16 cellular contexts compared by ENCODE assay signal in the genomic region with DNA sequence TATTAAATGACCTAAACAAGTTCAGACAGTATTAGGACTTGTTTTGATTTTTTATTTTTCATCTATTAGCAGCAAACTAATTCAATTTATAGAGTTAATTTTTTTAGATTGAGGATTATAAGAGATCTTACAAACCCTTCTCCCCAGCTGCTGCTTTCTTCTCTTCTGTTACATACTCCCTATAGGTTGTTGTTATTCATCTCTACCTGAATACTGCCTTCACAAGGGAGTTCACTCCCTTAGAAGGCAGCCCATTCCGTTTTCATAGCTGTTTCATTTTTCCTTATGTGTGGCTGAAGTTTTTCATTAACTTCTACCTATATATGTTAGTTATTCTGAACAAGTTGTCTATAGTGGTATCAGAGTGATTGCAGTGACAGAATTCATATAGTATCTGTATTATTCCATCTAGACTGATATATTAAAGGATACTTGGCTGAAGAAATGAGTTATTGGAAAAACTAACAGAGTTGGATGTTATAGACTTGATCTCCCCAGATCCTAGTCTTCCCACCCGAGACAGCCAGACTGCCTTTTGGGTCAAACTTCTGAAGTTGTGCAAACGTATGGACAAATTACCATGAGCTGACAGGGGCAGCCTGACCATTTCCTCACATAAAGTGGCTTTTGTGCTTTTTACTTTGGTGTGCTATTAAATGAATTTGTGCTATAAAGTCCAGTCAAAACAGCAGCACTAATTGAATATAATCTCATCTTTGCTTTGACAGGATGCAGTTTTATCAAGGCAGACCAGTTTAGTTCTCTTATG. TPM values are rescaled to one million over a fixed set of nuclear protein-coding genes. Genes with fewer than 3 reads are reported as not detected.
DNase-seq lines count a peak whose midpoint lies in the region; ATAC-seq and TF ChIP-seq lines count a peak whose summit lies in the region.
"Had no signal": no experiment of that assay in that cellular context is flagged by ENCODE, and none has a peak within 500 bp of the region (broad histone marks: within the 10 kb centered on the region; RNA-seq: fewer than 3 reads in every experiment).

No MANE protein-coding gene starts in this region.

- H3K4me3 ChIP-seq in OCI-LY3 (ENCODE audit: low read length) (peak overlapping the region; percentile 62; the same call in 1 of the 2 replicates), Peyer's patch (no peak overlapping the region)
- H3K4me3 ChIP-seq: SJSA1, suprapubic skin had no signal

- H3K36me3 ChIP-seq in OCI-LY3 (replicated peaks; ENCODE audit: low read depth, low read length) (peaks cover 35% of the 10 kb centered on the region), Peyer's patch (no peaks in the 10 kb centered on the region)
- H3K36me3 ChIP-seq: suprapubic skin had no signal

- peak overlapping the region; percentile 28 for H3K27ac Mint-ChIP-seq in activated CD4-positive, alpha-beta T cell treated with anti-CD3 and anti-CD28 coated beads, Interleukin-2, amount 10 ng/mL, durations not matched to agents 7 days and 5 days
- H3K27ac Mint-ChIP-seq in effector memory CD8-positive, alpha-beta T cell = peak overlapping the region; percentile 4 to 48
- H3K27ac Mint-ChIP-seq in progenitor cell of endocrine pancreas = peak overlapping the region; percentile 7

- POLR2A ChIA-PET in activated CD4-positive, alpha-beta T cell treated with anti-CD3 and anti-CD28 coated beads, Interleukin-2, amount 10 ng/mL, durations not matched to agents 7 days and 5 days (lab: Charles Lee) = no interaction called here

- peaks cover 78% of the 10 kb centered on the region for H4K20me1 ChIP-seq in OCI-LY3 (ENCODE audit: insufficient read depth, low read length)

- H3K9me3 ChIP-seq in OCI-LY3 (ENCODE audit: insufficient read depth, low read length) (no peaks in the 10 kb centered on the region), Peyer's patch (no peaks in the 10 kb centered on the region)
- H3K9me3 ChIP-seq: SJSA1, suprapubic skin had no signal

- peak overlapping the region; percentile 77 for H3K4me2 ChIP-seq in OCI-LY3 (ENCODE audit: low read length)

- H3K4me1 ChIP-seq in OCI-LY3 (ENCODE audit: low read length) = peaks cover 83% of the 10 kb centered on the region
- peaks cover 0 to 48% (median 8%) of the 10 kb centered on the region in 4 donors for H3K4me1 ChIP-seq in Peyer's patch

- H3K4me1 Mint-ChIP-seq in activated CD4-positive, alpha-beta T cell treated with anti-CD3 and anti-CD28 coated beads, Interleukin-2, amount 10 ng/mL, durations not matched to agents 7 days and 5 days = peaks cover 60% of the 10 kb centered on the region
- H3K4me1 Mint-ChIP-seq in effector memory CD8-positive, alpha-beta T cell (ENCODE audit: low read depth in 2 of 2) = peaks cover 38 to 59% of the 10 kb centered on the region in 2 donors
- H3K4me1 Mint-ChIP-seq in progenitor cell of endocrine pancreas (ENCODE audit: low read depth) = peaks cover 21% of the 10 kb centered on the region

- no peak overlapping the region for H2AFZ ChIP-seq in OCI-LY3 (ENCODE audit: low read depth, low read length)

- H3K9me3 Mint-ChIP-seq in activated CD4-positive, alpha-beta T cell treated with anti-CD3 and anti-CD28 coated beads, Interleukin-2, amount 10 ng/mL, durations not matched to agents 7 days and 5 days = no peaks in the 10 kb centered on the region
- H3K9me3 Mint-ChIP-seq in effector memory CD8-positive, alpha-beta T cell = no peaks in the 10 kb centered on the region
- H3K9me3 Mint-ChIP-seq in progenitor cell of endocrine pancreas (ENCODE audit: low read depth) = no peaks in the 10 kb centered on the region

- H3K27ac ChIP-seq in OCI-LY3 (ENCODE audit: low read length) (peak overlapping the region; percentile 36), Peyer's patch (no peak overlapping the region)
- H3K27ac ChIP-seq: HL-60, SJSA1, suprapubic skin had no signal

- TF ChIP-seq POLR2A in Peyer's patch (IDR thresholded peaks at IDR 0.05) = no peak

- no peak for TF ChIP-seq CTCF in OCI-LY3 (IDR thresholded peaks at IDR 0.05; ENCODE audit: low read depth, low read length)
- no peak for TF ChIP-seq CTCF in progenitor cell of endocrine pancreas (IDR thresholded peaks at IDR 0.05; ENCODE audit: unreplicated experiment)
- TF ChIP-seq CTCF in Peyer's patch (IDR thresholded peaks at IDR 0.05) = no peak

- DNase-seq in activated CD4-positive, alpha-beta T cell treated with anti-CD3 and anti-CD28 coated beads, Interleukin-2, amount 10 ng/mL, durations not matched to agents 7 days and 5 days = no peak
- no peak for DNase-seq in activated CD4-positive, alpha-beta T cell treated with anti-CD3 and anti-CD28 coated beads, Interleukin-2, amount 50 U/mL, for 4 hours
- no peak for DNase-seq in effector memory CD8-positive, alpha-beta T cell
- no peak for DNase-seq in progenitor cell of endocrine pancreas (ENCODE audit: low spot score, unreplicated experiment)
- DNase-seq in RPMI8226 = no peak
- DNase-seq in Peyer's patch = no peak
- DNase-seq: DMS79 treated with DMSO at 0.1 percent for 48 hours, head of caudate nucleus, left ventricle myocardium superior, MV-4-11, NCI-H510A had no signal

- no peaks in the 10 kb centered on the region for H3K27me3 ChIP-seq in OCI-LY3 (ENCODE audit: low read depth, low read length)
- H3K27me3 ChIP-seq in Peyer's patch = no peaks in the 10 kb centered on the region
- H3K27me3 ChIP-seq: SJSA1, suprapubic skin had no signal

- CTCF ChIA-PET in activated CD4-positive, alpha-beta T cell treated with anti-CD3 and anti-CD28 coated beads, Interleukin-2, amount 10 ng/mL, durations not matched to agents 7 days and 5 days (lab: Charles Lee) = interaction anchor here (0.7 to 1.8 kb wide), 5 partner anchors 14 to 206 kb away, joined by 3 to 4 read pairs (median 3); no protein-coding TSS in a partner anchor

- no peaks in the 10 kb centered on the region for H3K27me3 Mint-ChIP-seq in activated CD4-positive, alpha-beta T cell treated with anti-CD3 and anti-CD28 coated beads, Interleukin-2, amount 10 ng/mL, durations not matched to agents 7 days and 5 days
- no peaks in the 10 kb centered on the region for H3K27me3 Mint-ChIP-seq in effector memory CD8-positive, alpha-beta T cell
- H3K27me3 Mint-ChIP-seq in progenitor cell of endocrine pancreas = no peaks in the 10 kb centered on the region

- ATAC-seq in effector memory CD8-positive, alpha-beta T cell (replicated peaks) = peak; percentile 14
- ATAC-seq in HG03097 (IDR thresholded peaks at IDR 0.05; ENCODE audit: low FRiP score, unreplicated experiment) = no peak

- peak overlapping the region; percentile 15; the same call in 1 of the 2 replicates for H3K9ac ChIP-seq in OCI-LY3 (ENCODE audit: low read length)

- peaks cover 100% of the 10 kb centered on the region for H3K79me2 ChIP-seq in OCI-LY3 (ENCODE audit: low read length)

- H3K4me3 Mint-ChIP-seq in activated CD4-positive, alpha-beta T cell treated with anti-CD3 and anti-CD28 coated beads, Interleukin-2, amount 10 ng/mL, durations not matched to agents 7 days and 5 days = no peak overlapping the region
- H3K4me3 Mint-ChIP-seq in effector memory CD8-positive, alpha-beta T cell = peak overlapping the region in 1 of 2 donors; percentile 37
- no peak overlapping the region for H3K4me3 Mint-ChIP-seq in progenitor cell of endocrine pancreas (ENCODE audit: low read depth)

- peaks cover 31% of the 10 kb centered on the region for H3K36me3 Mint-ChIP-seq in activated CD4-positive, alpha-beta T cell treated with anti-CD3 and anti-CD28 coated beads, Interleukin-2, amount 10 ng/mL, durations not matched to agents 7 days and 5 days (ENCODE audit: low read depth)
- H3K36me3 Mint-ChIP-seq in effector memory CD8-positive, alpha-beta T cell (ENCODE audit: insufficient read depth) = peaks cover 62% of the 10 kb centered on the region
- peaks cover 5% of the 10 kb centered on the region for H3K36me3 Mint-ChIP-seq in progenitor cell of endocrine pancreas (ENCODE audit: insufficient read depth)

RNA-seq across cellular contexts. Expression of gene GLS, which starts 8.7 kb away (rescaled TPM):
- total RNA-seq in activated CD4-positive, alpha-beta T cell treated with anti-CD3 and anti-CD28 coated beads, Interleukin-2, amount 10 ng/mL, durations not matched to agents 7 days and 5 days = 100 to 1,000 TPM; 142 to 155 TPM
- 116 and 128 TPM in 2 replicates for total RNA-seq in progenitor cell of endocrine pancreas
- 100 to 1,000 TPM; 232 to 298 (median 258) TPM for total RNA-seq in Peyer's patch
